ENCODE assay signal across 9 cellular contexts in the genomic region with DNA sequence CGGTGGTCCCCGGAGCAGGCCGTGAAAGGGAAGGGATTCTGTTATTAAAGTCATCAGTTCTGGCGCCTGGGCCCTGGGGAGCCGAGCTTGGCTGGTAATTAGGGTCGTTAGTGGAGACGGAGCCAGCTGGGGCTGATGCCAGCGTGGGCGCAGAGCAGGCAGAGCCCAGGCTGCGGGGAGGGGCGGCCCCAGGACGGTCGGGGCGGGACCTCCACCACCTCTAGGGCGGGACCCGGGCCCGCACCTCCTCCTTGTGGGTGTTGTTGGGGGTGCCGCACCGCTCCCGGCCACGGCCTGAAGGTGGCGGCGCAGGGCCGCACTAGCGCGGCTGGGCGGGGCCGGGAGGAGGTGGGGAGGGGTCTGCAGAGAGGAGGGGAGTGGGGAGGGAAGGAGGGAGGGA.
DNase-seq lines count a peak whose midpoint lies in the region; ATAC-seq and TF ChIP-seq lines count a peak whose summit lies in the region.
"Had no signal": no experiment of that assay in that cellular context is flagged by ENCODE, and none has a peak within 500 bp of the region (broad histone marks: within the 10 kb centered on the region; RNA-seq: fewer than 3 reads in every experiment).

No MANE protein-coding gene starts in this region.

- H3K36me3 ChIP-seq in OCI-LY3 (replicated peaks; ENCODE audit: low read depth, low read length): no peaks in the 10 kb centered on the region
- no peaks in the 10 kb centered on the region for H3K36me3 ChIP-seq in osteoblast (ENCODE audit: insufficient read depth, low read length)
- H3K36me3 ChIP-seq: Peyer's patch had no signal

- no peaks in the 10 kb centered on the region for H3K4me1 ChIP-seq in OCI-LY3 (ENCODE audit: low read length)
- H3K4me1 ChIP-seq in osteoblast (ENCODE audit: insufficient read depth, low read length): peaks cover 34% of the 10 kb centered on the region
- H3K4me1 ChIP-seq: Peyer's patch had no signal

- no peak overlapping the region for H3K27ac ChIP-seq in OCI-LY3 (ENCODE audit: low read length)
- H3K27ac ChIP-seq in osteoblast (ENCODE audit: low read depth, low read length): no peak overlapping the region
- H3K27ac ChIP-seq: Peyer's patch had no signal

- peak; percentile 88 for DNase-seq in DMS153 (lab: John Stamatoyannopoulos, UW)
- DNase-seq in HFF-Myc (ENCODE audit: extremely low read depth, low read depth): peak; percentile 15
- DNase-seq in endothelial cell (ENCODE audit: low spot score): peak; percentile 67
- peak; percentile 96 for DNase-seq in osteoblast (ENCODE audit: insufficient read length, low spot score, missing footprints)
- no peak for DNase-seq in GOT3 (lab: John Stamatoyannopoulos, UW)

- H3K36me3 Mint-ChIP-seq in endothelial cell (ENCODE audit: low read depth, unreplicated experiment): no peaks in the 10 kb centered on the region

- TF ChIP-seq CTCF in HFF-Myc (IDR thresholded peaks at IDR 0.05; ENCODE audit: low read depth, low read length, missing control alignments): peak; percentile 56
- 0 out of 2 replicates have a peak, but pooled peaks have one; percentile 5 for TF ChIP-seq CTCF in OCI-LY3 (IDR thresholded peaks at IDR 0.05; ENCODE audit: low read depth, low read length)
- TF ChIP-seq CTCF in endothelial cell (IDR thresholded peaks at IDR 0.05; ENCODE audit: unreplicated experiment): peak; percentile 32
- TF ChIP-seq CTCF in osteoblast (IDR thresholded peaks at IDR 0.05; ENCODE audit: extremely low read depth, low read depth, low read length): peak; percentile 46

- H3K9me3 ChIP-seq in OCI-LY3 (ENCODE audit: insufficient read depth, low read length) (no peaks in the 10 kb centered on the region), osteoblast (ENCODE audit: low read depth, low read length) (no peaks in the 10 kb centered on the region)
- H3K9me3 ChIP-seq: Peyer's patch had no signal

- peaks cover 23% of the 10 kb centered on the region for H3K4me1 Mint-ChIP-seq in endothelial cell (ENCODE audit: unreplicated experiment)

- H3K27me3 Mint-ChIP-seq in endothelial cell (ENCODE audit: unreplicated experiment): peaks cover 8% of the 10 kb centered on the region

- H3K27me3 ChIP-seq in OCI-LY3 (ENCODE audit: low read depth, low read length): no peaks in the 10 kb centered on the region
- peaks cover 7% of the 10 kb centered on the region for H3K27me3 ChIP-seq in osteoblast (ENCODE audit: insufficient read depth, low read length)
- H3K27me3 ChIP-seq: Peyer's patch had no signal

- H3K79me2 ChIP-seq in OCI-LY3 (ENCODE audit: low read length): no peaks in the 10 kb centered on the region
- no peaks in the 10 kb centered on the region for H3K79me2 ChIP-seq in osteoblast (ENCODE audit: insufficient read depth, low read length)

- H2AFZ ChIP-seq in OCI-LY3 (ENCODE audit: low read depth, low read length): no peak overlapping the region
- no peak overlapping the region for H2AFZ ChIP-seq in osteoblast (ENCODE audit: low read length)

- H3K4me3 ChIP-seq in HFF-Myc (replicated peaks; ENCODE audit: low read depth, low read length) (no peak overlapping the region), OCI-LY3 (ENCODE audit: low read length) (no peak overlapping the region), osteoblast (ENCODE audit: insufficient read depth, low read length) (no peak overlapping the region)
- H3K4me3 ChIP-seq: Peyer's patch had no signal

- H3K9me3 Mint-ChIP-seq in endothelial cell (ENCODE audit: unreplicated experiment): no peaks in the 10 kb centered on the region

- ATAC-seq in HG03039 (IDR thresholded peaks at IDR 0.05; ENCODE audit: unreplicated experiment) (no peak), HG03565 (IDR thresholded peaks at IDR 0.05; ENCODE audit: unreplicated experiment) (no peak)

- H3K27ac Mint-ChIP-seq in endothelial cell (ENCODE audit: unreplicated experiment): no peak overlapping the region

- no peak overlapping the region for H3K4me3 Mint-ChIP-seq in endothelial cell (ENCODE audit: unreplicated experiment)

- H4K20me1 ChIP-seq in OCI-LY3 (ENCODE audit: insufficient read depth, low read length): no peaks in the 10 kb centered on the region
- H4K20me1 ChIP-seq in osteoblast (ENCODE audit: insufficient read depth, low read length): no peaks in the 10 kb centered on the region

- H3K4me2 ChIP-seq in OCI-LY3 (ENCODE audit: low read length) (no peak overlapping the region), osteoblast (ENCODE audit: insufficient read depth, low read length) (peak overlapping the region; percentile 43)

- no peak overlapping the region for H3K9ac ChIP-seq in OCI-LY3 (ENCODE audit: low read length)

Comparison
In these comparisons a context has a peak if more than half of its experiments do, and no peak if none do; other contexts are left out.
1. CTCF ChIP-seq: peak in every context shown above with its lines; median percentile 56 in HFF-Myc; 46 in osteoblast; 32 in endothelial cell; 5 in OCI-LY3.